In genomic region chr6:18214003-18214402, GRCh38 we compare ENCODE assay signal across 1 cellular context.
TF ChIP-seq lines count a peak whose summit lies in the region.

No MANE protein-coding gene starts in this region.

TF ChIP-seq in WTC11, 78 proteins besides CTCF, POLR2A, EP300 and RAD21 (continued from another document):
- no peak for TF ChIP-seq ZBTB43 (CRISPR knock-in tag; IDR thresholded peaks at IDR 0.05)
- no peak for TF ChIP-seq JAZF1 (CRISPR knock-in tag; IDR thresholded peaks at IDR 0.05)
- TF ChIP-seq USF1 (CRISPR knock-in tag; IDR thresholded peaks at IDR 0.05) = no peak
- no peak for TF ChIP-seq ATF2 (CRISPR knock-in tag; IDR thresholded peaks at IDR 0.05; ENCODE audit: borderline replicate concordance, low read depth)
- no peak for TF ChIP-seq RORB (CRISPR knock-in tag; IDR thresholded peaks at IDR 0.05)
- TF ChIP-seq MAX (CRISPR knock-in tag; IDR thresholded peaks at IDR 0.05) = no peak
- no peak for TF ChIP-seq ATF1 (CRISPR knock-in tag; IDR thresholded peaks at IDR 0.05)
TF ChIP-seq in WTC11: peak in this region for 0.
